In the genomic region with DNA sequence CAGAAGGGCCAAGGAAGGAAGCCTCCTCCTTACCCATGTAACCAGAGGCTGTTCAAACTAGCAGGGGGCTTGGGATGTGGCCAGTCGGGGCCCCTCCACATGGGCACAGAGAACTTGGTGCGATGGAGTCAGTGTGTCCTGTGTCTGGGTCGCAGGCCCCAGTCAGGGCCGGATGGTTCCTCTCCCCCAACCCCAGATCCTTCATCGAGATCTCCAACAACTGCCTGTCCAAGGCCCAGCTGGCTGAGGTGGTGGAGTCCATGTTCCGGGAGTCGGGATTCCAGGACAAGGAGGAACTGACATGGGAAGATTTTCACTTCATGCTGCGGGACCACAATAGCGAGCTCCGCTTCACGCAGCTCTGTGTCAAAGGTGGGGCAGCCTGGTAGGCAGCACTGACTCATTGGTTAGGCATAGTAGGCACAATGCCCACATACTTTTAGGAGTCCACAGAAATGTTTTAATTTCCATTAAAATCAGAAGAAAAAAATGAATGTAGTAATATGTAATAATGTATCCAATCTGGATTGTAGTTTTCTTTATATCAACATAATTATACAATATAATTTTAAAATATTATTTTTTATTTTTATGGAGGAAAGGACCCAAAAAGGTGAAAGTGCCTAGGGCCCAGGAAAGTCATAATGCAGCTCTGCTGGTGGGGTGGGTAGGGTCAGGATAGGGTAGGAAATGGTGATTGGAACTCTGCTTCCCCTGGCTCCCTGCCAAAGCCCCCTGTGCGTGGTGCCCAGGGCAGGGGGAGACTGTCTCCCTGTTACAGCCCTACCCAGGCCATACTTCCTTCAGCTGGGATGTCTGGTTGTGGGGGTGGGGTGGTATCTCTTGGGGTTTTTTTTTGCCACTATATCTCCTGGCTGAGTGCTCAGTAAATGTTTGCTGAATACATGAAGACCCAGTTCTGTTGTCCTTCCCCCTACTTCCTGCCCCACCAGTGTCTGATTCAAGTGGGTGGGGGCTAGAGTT, we compare ENCODE assay signal across 1 cellular context.
TF ChIP-seq lines count a peak whose summit lies in the region.

No MANE protein-coding gene starts in this region.

TF ChIP-seq in IMR-90, 13 proteins besides CTCF, POLR2A, EP300 and RAD21:
- TF ChIP-seq MXI1 (IDR thresholded peaks at IDR 0.05; ENCODE audit: borderline replicate concordance, low read depth, low read length) (no peak), CHD1 (IDR thresholded peaks at IDR 0.05; ENCODE audit: low read depth, low read length) (no peak), NFE2L2 (IDR thresholded peaks at IDR 0.05; ENCODE audit: low read depth, low read length) (no peak), CEBPB (IDR thresholded peaks at IDR 0.05; ENCODE audit: low read depth, low read length) (no peak), MAFK (IDR thresholded peaks at IDR 0.05; ENCODE audit: low read depth, low read length) (no peak), FOS (IDR thresholded peaks at IDR 0.05; ENCODE audit: low read depth, low read length) (no peak), BHLHE40 (IDR thresholded peaks at IDR 0.05; ENCODE audit: low read depth, low read length) (no peak)
- TF ChIP-seq, protein P1, sequence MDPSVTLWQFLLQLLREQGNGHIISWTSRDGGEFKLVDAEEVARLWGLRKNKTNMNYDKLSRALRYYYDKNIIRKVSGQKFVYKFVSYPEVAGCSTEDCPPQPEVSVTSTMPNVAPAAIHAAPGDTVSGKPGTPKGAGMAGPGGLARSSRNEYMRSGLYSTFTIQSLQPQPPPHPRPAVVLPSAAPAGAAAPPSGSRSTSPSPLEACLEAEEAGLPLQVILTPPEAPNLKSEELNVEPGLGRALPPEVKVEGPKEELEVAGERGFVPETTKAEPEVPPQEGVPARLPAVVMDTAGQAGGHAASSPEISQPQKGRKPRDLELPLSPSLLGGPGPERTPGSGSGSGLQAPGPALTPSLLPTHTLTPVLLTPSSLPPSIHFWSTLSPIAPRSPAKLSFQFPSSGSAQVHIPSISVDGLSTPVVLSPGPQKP (IDR thresholded peaks at IDR 0.05; ENCODE audit: borderline replicate concordance, low read depth, low read length): no peak
